In the genomic region with DNA sequence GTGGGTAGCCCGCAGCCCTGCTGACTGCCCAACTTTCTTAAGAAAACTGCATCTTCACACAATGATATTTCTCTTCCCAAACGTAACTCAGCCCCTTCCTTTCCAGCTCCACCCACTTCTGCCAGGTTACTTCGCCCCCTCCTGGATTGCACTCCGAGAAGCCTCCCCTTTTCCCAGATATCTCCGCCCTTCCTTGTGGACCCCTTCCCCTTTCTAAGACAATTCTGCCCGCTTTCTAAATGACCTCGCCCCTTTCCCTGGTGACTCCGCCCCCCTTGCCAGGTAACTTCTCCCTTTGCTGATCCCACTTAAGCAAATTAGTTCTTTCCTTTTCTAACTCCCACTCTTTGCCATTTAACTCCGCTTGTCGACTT, we compare ENCODE assay signal across 1 cellular context.
TF ChIP-seq lines count a peak whose summit lies in the region.

No MANE protein-coding gene starts in this region.

TF ChIP-seq in K562, 482 proteins besides CTCF, POLR2A, EP300 and RAD21 (continued from another document):
- TF ChIP-seq ZNF766 (CRISPR knock-in tag; conservative IDR thresholded peaks at IDR 0.05), result no peak
- TF ChIP-seq ELF4 (CRISPR knock-in tag; IDR thresholded peaks at IDR 0.05), result peak; percentile 91; the same call in 1 of the 2 replicates
- TF ChIP-seq MIER1 (IDR thresholded peaks at IDR 0.05; ENCODE audit: low read depth), result peak; percentile 72; the same call in 1 of the 2 replicates
- no peak for TF ChIP-seq ZSCAN32 (CRISPR knock-in tag; IDR thresholded peaks at IDR 0.05)
- TF ChIP-seq, protein P1, sequence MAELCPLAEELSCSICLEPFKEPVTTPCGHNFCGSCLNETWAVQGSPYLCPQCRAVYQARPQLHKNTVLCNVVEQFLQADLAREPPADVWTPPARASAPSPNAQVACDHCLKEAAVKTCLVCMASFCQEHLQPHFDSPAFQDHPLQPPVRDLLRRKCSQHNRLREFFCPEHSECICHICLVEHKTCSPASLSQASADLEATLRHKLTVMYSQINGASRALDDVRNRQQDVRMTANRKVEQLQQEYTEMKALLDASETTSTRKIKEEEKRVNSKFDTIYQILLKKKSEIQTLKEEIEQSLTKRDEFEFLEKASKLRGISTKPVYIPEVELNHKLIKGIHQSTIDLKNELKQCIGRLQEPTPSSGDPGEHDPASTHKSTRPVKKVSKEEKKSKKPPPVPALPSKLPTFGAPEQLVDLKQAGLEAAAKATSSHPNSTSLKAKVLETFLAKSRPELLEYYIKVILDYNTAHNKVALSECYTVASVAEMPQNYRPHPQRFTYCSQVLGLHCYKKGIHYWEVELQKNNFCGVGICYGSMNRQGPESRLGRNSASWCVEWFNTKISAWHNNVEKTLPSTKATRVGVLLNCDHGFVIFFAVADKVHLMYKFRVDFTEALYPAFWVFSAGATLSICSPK (IDR thresholded peaks at IDR 0.05; ENCODE audit: borderline replicate concordance), result peak; percentile 88
- TF ChIP-seq XRCC4 (IDR thresholded peaks at IDR 0.05; ENCODE audit: extremely low read depth, insufficient read depth, insufficient read length), result no peak
- TF ChIP-seq ZEB2 (IDR thresholded peaks at IDR 0.05), result peak; percentile 51; the same call in 1 of the 2 replicates
- peak; percentile 39; the same call in 1 of the 2 replicates for TF ChIP-seq MTA1 (IDR thresholded peaks at IDR 0.05; ENCODE audit: borderline replicate concordance)
- TF ChIP-seq HDAC2 (IDR thresholded peaks at IDR 0.05), result 0 out of 2 replicates have a peak, but pooled peaks have one; percentile 30
- TF ChIP-seq, protein P2, sequence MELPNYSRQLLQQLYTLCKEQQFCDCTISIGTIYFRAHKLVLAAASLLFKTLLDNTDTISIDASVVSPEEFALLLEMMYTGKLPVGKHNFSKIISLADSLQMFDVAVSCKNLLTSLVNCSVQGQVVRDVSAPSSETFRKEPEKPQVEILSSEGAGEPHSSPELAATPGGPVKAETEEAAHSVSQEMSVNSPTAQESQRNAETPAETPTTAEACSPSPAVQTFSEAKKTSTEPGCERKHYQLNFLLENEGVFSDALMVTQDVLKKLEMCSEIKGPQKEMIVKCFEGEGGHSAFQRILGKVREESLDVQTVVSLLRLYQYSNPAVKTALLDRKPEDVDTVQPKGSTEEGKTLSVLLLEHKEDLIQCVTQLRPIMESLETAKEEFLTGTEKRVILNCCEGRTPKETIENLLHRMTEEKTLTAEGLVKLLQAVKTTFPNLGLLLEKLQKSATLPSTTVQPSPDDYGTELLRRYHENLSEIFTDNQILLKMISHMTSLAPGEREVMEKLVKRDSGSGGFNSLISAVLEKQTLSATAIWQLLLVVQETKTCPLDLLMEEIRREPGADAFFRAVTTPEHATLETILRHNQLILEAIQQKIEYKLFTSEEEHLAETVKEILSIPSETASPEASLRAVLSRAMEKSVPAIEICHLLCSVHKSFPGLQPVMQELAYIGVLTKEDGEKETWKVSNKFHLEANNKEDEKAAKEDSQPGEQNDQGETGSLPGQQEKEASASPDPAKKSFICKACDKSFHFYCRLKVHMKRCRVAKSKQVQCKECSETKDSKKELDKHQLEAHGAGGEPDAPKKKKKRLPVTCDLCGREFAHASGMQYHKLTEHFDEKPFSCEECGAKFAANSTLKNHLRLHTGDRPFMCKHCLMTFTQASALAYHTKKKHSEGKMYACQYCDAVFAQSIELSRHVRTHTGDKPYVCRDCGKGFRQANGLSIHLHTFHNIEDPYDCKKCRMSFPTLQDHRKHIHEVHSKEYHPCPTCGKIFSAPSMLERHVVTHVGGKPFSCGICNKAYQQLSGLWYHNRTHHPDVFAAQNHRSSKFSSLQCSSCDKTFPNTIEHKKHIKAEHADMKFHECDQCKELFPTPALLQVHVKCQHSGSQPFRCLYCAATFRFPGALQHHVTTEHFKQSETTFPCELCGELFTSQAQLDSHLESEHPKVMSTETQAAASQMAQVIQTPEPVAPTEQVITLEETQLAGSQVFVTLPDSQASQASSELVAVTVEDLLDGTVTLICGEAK (IDR thresholded peaks at IDR 0.05), result peak; percentile 51; the same call in 1 of the 2 replicates
- TF ChIP-seq, protein P2 (CRISPR knock-in tag; IDR thresholded peaks at IDR 0.05), result no peak
- no peak for TF ChIP-seq KDM4B (IDR thresholded peaks at IDR 0.05; ENCODE audit: borderline replicate concordance in 2 of 2, low read depth in 1 of 2)
- no peak for TF ChIP-seq MECOM (CRISPR knock-in tag; IDR thresholded peaks at IDR 0.05)
- TF ChIP-seq, protein P3, sequence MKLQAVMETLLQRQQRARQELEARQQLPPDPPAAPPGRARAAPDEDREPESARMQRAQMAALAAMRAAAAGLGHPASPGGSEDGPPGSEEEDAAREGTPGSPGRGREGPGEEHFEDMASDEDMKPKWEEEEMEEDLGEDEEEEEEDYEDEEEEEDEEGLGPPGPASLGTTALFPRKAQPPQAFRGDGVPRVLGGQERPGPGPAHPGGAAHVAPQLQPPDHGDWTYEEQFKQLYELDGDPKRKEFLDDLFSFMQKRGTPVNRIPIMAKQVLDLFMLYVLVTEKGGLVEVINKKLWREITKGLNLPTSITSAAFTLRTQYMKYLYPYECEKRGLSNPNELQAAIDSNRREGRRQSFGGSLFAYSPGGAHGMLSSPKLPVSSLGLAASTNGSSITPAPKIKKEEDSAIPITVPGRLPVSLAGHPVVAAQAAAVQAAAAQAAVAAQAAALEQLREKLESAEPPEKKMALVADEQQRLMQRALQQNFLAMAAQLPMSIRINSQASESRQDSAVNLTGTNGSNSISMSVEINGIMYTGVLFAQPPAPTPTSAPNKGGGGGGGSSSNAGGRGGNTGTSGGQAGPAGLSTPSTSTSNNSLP (IDR thresholded peaks at IDR 0.05; ENCODE audit: borderline replicate concordance, low read depth, low read length), result no peak
- no peak for TF ChIP-seq SRSF1 (IDR thresholded peaks at IDR 0.05; ENCODE audit: low read depth, low read length)
- 0 out of 2 replicates have a peak, but pooled peaks have one; percentile 25 for TF ChIP-seq SPI1 (IDR thresholded peaks at IDR 0.05; ENCODE audit: borderline replicate concordance, low read depth, low read length)
- TF ChIP-seq NCOA6 (IDR thresholded peaks at IDR 0.05), result no peak
- TF ChIP-seq TAF9B (IDR thresholded peaks at IDR 0.05; ENCODE audit: partially characterized antibody), result no peak
- no peak for TF ChIP-seq CBFA2T2 (conservative IDR thresholded peaks at IDR 0.05)
- TF ChIP-seq, protein P4, sequence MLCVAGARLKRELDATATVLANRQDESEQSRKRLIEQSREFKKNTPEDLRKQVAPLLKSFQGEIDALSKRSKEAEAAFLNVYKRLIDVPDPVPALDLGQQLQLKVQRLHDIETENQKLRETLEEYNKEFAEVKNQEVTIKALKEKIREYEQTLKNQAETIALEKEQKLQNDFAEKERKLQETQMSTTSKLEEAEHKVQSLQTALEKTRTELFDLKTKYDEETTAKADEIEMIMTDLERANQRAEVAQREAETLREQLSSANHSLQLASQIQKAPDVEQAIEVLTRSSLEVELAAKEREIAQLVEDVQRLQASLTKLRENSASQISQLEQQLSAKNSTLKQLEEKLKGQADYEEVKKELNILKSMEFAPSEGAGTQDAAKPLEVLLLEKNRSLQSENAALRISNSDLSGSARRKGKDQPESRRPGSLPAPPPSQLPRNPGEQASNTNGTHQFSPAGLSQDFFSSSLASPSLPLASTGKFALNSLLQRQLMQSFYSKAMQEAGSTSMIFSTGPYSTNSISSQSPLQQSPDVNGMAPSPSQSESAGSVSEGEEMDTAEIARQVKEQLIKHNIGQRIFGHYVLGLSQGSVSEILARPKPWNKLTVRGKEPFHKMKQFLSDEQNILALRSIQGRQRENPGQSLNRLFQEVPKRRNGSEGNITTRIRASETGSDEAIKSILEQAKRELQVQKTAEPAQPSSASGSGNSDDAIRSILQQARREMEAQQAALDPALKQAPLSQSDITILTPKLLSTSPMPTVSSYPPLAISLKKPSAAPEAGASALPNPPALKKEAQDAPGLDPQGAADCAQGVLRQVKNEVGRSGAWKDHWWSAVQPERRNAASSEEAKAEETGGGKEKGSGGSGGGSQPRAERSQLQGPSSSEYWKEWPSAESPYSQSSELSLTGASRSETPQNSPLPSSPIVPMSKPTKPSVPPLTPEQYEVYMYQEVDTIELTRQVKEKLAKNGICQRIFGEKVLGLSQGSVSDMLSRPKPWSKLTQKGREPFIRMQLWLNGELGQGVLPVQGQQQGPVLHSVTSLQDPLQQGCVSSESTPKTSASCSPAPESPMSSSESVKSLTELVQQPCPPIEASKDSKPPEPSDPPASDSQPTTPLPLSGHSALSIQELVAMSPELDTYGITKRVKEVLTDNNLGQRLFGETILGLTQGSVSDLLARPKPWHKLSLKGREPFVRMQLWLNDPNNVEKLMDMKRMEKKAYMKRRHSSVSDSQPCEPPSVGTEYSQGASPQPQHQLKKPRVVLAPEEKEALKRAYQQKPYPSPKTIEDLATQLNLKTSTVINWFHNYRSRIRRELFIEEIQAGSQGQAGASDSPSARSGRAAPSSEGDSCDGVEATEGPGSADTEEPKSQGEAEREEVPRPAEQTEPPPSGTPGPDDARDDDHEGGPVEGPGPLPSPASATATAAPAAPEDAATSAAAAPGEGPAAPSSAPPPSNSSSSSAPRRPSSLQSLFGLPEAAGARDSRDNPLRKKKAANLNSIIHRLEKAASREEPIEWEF (CRISPR knock-in tag; IDR thresholded peaks at IDR 0.05), result no peak
- TF ChIP-seq, protein P5, sequence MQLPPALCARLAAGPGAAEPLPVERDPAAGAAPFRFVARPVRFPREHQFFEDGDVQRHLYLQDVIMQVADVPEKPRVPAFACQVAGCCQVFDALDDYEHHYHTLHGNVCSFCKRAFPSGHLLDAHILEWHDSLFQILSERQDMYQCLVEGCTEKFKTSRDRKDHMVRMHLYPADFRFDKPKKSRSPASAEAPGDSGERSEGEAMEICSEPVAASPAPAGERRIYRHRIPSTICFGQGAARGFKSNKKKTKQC (CRISPR knock-in tag; IDR thresholded peaks at IDR 0.05), result no peak
